In the genomic region with DNA sequence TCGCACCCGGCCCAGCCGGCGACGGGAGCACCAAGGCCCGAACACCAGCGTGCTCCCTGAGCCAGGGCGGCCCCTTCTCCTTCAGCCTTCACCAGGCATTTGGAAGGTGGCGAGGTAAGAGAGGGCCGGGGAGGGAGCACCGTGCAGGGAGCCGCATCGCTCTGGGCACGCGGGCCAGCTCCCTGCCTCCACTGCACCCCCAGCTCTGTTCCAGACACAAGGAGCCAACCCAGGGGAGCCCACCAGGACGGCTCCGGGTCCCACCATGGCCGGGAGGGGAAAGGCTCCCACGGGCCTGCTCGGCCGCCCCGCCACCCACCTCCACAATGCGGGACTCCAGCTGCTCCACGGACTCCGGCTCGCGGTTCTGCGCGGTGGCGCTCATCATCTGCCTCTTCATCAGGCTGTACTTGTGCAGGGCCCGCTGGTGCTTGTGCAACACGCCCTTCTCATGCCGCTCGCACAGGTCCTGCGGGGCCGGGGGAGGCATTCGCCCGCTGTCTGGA, we compare ENCODE assay signal across 1 cellular context.
A peak's percentile ranks its signal among the peaks of the same experiment; 100 is the strongest.
TF ChIP-seq lines count a peak whose summit lies in the region.

No MANE protein-coding gene starts in this region.

TF ChIP-seq in HepG2, 621 proteins besides CTCF, POLR2A, EP300 and RAD21:
- TF ChIP-seq NONO (IDR thresholded peaks at IDR 0.05) (no peak), NONO (CRISPR knock-in tag; conservative IDR thresholded peaks at IDR 0.05) (no peak), AGO2 (optimal IDR thresholded peaks at IDR 0.05; ENCODE audit: low read depth, low read length) (peak; percentile 21), ZNF790 (CRISPR knock-in tag; IDR thresholded peaks at IDR 0.05; ENCODE audit: borderline replicate concordance) (no peak)
